8 cellular contexts compared by ENCODE assay signal in the genomic region with DNA sequence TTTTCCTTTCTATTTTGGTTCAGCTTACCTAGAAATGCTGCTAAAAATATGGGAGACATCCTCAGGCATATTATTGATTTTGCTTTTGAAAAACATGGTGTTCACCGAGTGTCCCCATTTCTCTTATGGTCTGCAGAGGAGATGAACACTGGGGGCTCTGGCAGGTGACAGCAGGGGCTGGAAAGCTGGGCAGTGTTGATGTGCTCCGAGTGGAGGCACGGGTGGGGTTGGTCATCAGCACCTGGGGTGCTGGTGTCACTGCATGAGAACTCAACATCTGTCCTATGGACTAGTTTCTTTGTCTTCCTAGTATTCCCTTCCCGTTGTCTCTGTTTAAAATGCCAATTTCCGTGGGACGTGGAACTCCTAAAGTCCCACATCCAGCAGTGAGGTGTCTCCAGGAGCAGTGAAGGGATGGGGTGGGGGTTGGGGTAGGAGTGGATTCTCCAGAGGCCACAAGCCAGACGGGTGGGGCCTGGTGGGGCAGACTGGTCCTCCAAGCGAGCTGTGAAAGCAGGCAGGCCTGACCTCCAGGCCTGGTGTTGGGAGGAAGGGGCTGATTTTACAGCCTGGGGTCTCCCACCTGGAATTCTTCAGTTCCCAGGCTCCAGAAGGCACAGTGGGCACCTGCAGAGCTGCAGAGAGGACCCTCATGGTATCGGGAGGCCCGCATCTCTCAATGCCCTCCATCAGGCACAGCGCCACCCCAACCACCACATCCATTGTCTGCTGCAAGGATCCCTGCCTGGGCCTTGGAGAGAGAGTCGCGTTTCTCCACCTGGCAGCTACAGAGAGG. TPM values are rescaled to one million over a fixed set of nuclear protein-coding genes. Genes with fewer than 3 reads are reported as not detected.
A peak's percentile ranks its signal among the peaks of the same experiment; 100 is the strongest.
DNase-seq lines count a peak whose midpoint lies in the region; ATAC-seq and TF ChIP-seq lines count a peak whose summit lies in the region.

No MANE protein-coding gene starts in this region.

- peaks cover 34% of the 10 kb centered on the region for H3K4me1 ChIP-seq in DOHH2 (ENCODE audit: control insufficient read depth, low read length)
- H3K4me1 ChIP-seq in OCI-LY7 (ENCODE audit: insufficient read depth, low read length, poor library complexity, severe bottlenecking): peaks cover 40% of the 10 kb centered on the region
- peaks cover 17% of the 10 kb centered on the region for H3K4me1 ChIP-seq in rectal smooth muscle tissue (ENCODE audit: control insufficient read depth, insufficient read depth, low read length)

- H3K36me3 Mint-ChIP-seq in glutamatergic neuron (ENCODE audit: unreplicated experiment): peaks cover 3% of the 10 kb centered on the region

- H3K27me3 ChIP-seq in DOHH2 (ENCODE audit: control insufficient read depth, low read length) (no peaks in the 10 kb centered on the region), rectal smooth muscle tissue (ENCODE audit: control insufficient read depth, insufficient read depth, low read length) (no peaks in the 10 kb centered on the region)

- BruUV-seq in OCI-LY7 (replicated peaks; lab: Mats Ljungman, UMichigan): no TSS peak

- peak overlapping the region; percentile 74; the same call in 1 of the 2 replicates for H2AFZ ChIP-seq in OCI-LY7 (ENCODE audit: low read length)

- H3K79me2 ChIP-seq in DOHH2 (ENCODE audit: control insufficient read depth, low read length) (no peaks in the 10 kb centered on the region), OCI-LY7 (ENCODE audit: insufficient read depth, low read depth, low read length) (no peaks in the 10 kb centered on the region; the same call in 1 of the 2 replicates)

- no peak for ATAC-seq in HG02798 (IDR thresholded peaks at IDR 0.05; ENCODE audit: poor library complexity, unreplicated experiment)

- H4K20me1 ChIP-seq in DOHH2 (ENCODE audit: control insufficient read depth, insufficient read depth, low read depth, low read length): no peaks in the 10 kb centered on the region
- H4K20me1 ChIP-seq in OCI-LY7 (ENCODE audit: insufficient read depth, low read length): no peaks in the 10 kb centered on the region

- POLR2A ChIA-PET in OCI-LY7 (lab: Charles Lee): interaction anchor here (0.5 to 3.2 kb wide), 4 partner anchors 23 to 1109 kb away, joined by 3 to 20 read pairs (median 10); a partner anchor contains a TSS

- peaks cover 18% of the 10 kb centered on the region for H3K9me3 Mint-ChIP-seq in glutamatergic neuron (ENCODE audit: unreplicated experiment)

- H3K9me2 ChIP-seq in DOHH2 (replicated peaks; ENCODE audit: control insufficient read depth, low read length): no peaks in the 10 kb centered on the region
- H3K9me2 ChIP-seq in OCI-LY7 (ENCODE audit: insufficient read depth, low read length): no peaks in the 10 kb centered on the region

- intact Hi-C loops in OCI-LY7 (cut with micrococcal nuclease; ENCODE audit: unreplicated experiment): no loop called here

- peak overlapping the region; percentile 81 for H3K4me2 ChIP-seq in DOHH2 (ENCODE audit: low read length)
- H3K4me2 ChIP-seq in OCI-LY7 (ENCODE audit: low read length): peak overlapping the region; percentile 96; the same call in 1 of the 2 replicates

- peaks cover 16% of the 10 kb centered on the region for H3K27me3 Mint-ChIP-seq in glutamatergic neuron (ENCODE audit: unreplicated experiment)

- TF ChIP-seq CTCF in DOHH2 (IDR thresholded peaks at IDR 0.05; ENCODE audit: low read depth, low read length, poor library complexity, severe bottlenecking): no peak
- no peak for TF ChIP-seq CTCF in OCI-LY7 (conservative IDR thresholded peaks at IDR 0.05; ENCODE audit: low read length)
- TF ChIP-seq CTCF in glutamatergic neuron (IDR thresholded peaks at IDR 0.05; ENCODE audit: partially characterized antibody, unreplicated experiment): no peak

- peak overlapping the region; percentile 75 for H3K4me3 ChIP-seq in DOHH2 (ENCODE audit: low read length)
- H3K4me3 ChIP-seq in OCI-LY7 (ENCODE audit: low read depth, low read length, poor library complexity, severe bottlenecking): peak overlapping the region; percentile 80
- peak overlapping the region; percentile 78 for H3K4me3 ChIP-seq in rectal smooth muscle tissue (ENCODE audit: low read length)

- H3K9ac ChIP-seq in rectal smooth muscle tissue (ENCODE audit: low read length): no peak overlapping the region

- DNase-seq in OCI-LY7 (ENCODE audit: low spot score): no peak
- no peak for DNase-seq in glutamatergic neuron
- DNase-seq in GF-D8 (lab: John Stamatoyannopoulos, UW): no peak
- no peak for DNase-seq in NOMO-1 (lab: John Stamatoyannopoulos, UW; ENCODE audit: unreplicated experiment in 2 of 2)
- DNase-seq in ureter (ENCODE audit: low spot score): no peak

- peak overlapping the region; percentile 55 for H3K4me3 Mint-ChIP-seq in glutamatergic neuron (ENCODE audit: unreplicated experiment)

- CTCF ChIA-PET in OCI-LY7 (lab: Charles Lee; ENCODE audit: unreplicated experiment): interaction anchor here (0.9 kb wide), 1 partner anchor 20 kb away, joined by 5 read pairs; no protein-coding TSS in a partner anchor

- H3K9me3 ChIP-seq in DOHH2 (ENCODE audit: control insufficient read depth, insufficient read depth, low read length): no peaks in the 10 kb centered on the region
- no peaks in the 10 kb centered on the region for H3K9me3 ChIP-seq in OCI-LY7 (ENCODE audit: low read length)

- H3F3A ChIP-seq in DOHH2 (ENCODE audit: control insufficient read depth, insufficient read depth): peaks cover 9% of the 10 kb centered on the region

- H3K27ac Mint-ChIP-seq in glutamatergic neuron (ENCODE audit: unreplicated experiment): peak overlapping the region; percentile 89

- H3K4me1 Mint-ChIP-seq in glutamatergic neuron (ENCODE audit: low read depth, unreplicated experiment): peaks cover 70% of the 10 kb centered on the region

- no peaks in the 10 kb centered on the region for H3K36me3 ChIP-seq in DOHH2 (ENCODE audit: control insufficient read depth, low read length)
- peaks cover 4% of the 10 kb centered on the region for H3K36me3 ChIP-seq in OCI-LY7 (ENCODE audit: insufficient read depth, low read length)
- H3K36me3 ChIP-seq in rectal smooth muscle tissue (ENCODE audit: control insufficient read depth, insufficient read depth, low read length): no peaks in the 10 kb centered on the region

- H3K27ac ChIP-seq in DOHH2 (ENCODE audit: low read depth, low read length) (no peak overlapping the region), OCI-LY7 (ENCODE audit: low read depth, low read length, poor library complexity, severe bottlenecking) (no peak overlapping the region), rectal smooth muscle tissue (ENCODE audit: low read depth, low read length) (peak overlapping the region; percentile 95)

RNA-seq across cellular contexts. Expression of a gene that starts 24.4 kb away (rescaled TPM):
- total RNA-seq in OCI-LY7 (2014; rRNA removed; shearing (Covaris generic)): 4.7 and 5.5 TPM in 2 replicates
- total RNA-seq in OCI-LY7 (2022) (6.5 and 7.7 TPM in 2 replicates), glutamatergic neuron (ENCODE audit: unreplicated experiment) (20.5 TPM), ureter (3.6 TPM)

RNA-seq across cellular contexts. Expression of a gene that starts 35.0 kb away (rescaled TPM):
- 36.9 and 46.2 TPM in 2 replicates for total RNA-seq in OCI-LY7 (2014; rRNA removed; shearing (Covaris generic))
- 19.0 and 21.7 TPM in 2 replicates for total RNA-seq in OCI-LY7 (2022)
- total RNA-seq in glutamatergic neuron (ENCODE audit: unreplicated experiment): 146 TPM
- 117 TPM for total RNA-seq in ureter

RNA-seq across cellular contexts. Expression of a gene that starts 46.9 kb away (rescaled TPM):
- not detected in 2 replicates for total RNA-seq in OCI-LY7 (2014; rRNA removed; shearing (Covaris generic))
- total RNA-seq in OCI-LY7 (2022): not detected in 2 replicates
- total RNA-seq in glutamatergic neuron (ENCODE audit: unreplicated experiment): not detected
- total RNA-seq in ureter: 13.6 TPM

Comparison
In these comparisons a context has a peak if more than half of its experiments do, and no peak if none do; other contexts are left out.
1. RNA of a gene that starts 46.9 kb away (total RNA-seq): 13.6 TPM in ureter (single experiment); not detected in OCI-LY7 and not detected in glutamatergic neuron (single experiment); every median in the first group is over 10 times any median in the second.
2. Peak in every context shown above with its lines, with median percentiles within 50 percentile points of each other: H3K4me3 ChIP-seq.